In genomic region chr1:225467193-225468020, GRCh38 we compare ENCODE assay signal across 7 cellular contexts. TPM values are rescaled to one million over a fixed set of nuclear protein-coding genes. Genes with fewer than 3 reads are reported as not detected.
A peak's percentile ranks its signal among the peaks of the same experiment; 100 is the strongest.
DNase-seq lines count a peak whose midpoint lies in the region; ATAC-seq and TF ChIP-seq lines count a peak whose summit lies in the region.

No MANE protein-coding gene starts in this region.

- H3K27me3 ChIP-seq in prostate gland (replicated peaks; ENCODE audit: insufficient read depth) (no peaks in the 10 kb centered on the region), uterus (no peaks in the 10 kb centered on the region)

- peak; percentile 61 to 64 for DNase-seq in activated CD4-positive, alpha-beta T cell treated with anti-CD3 and anti-CD28 coated beads for 24 hours (ENCODE audit: low read depth in 2 of 2)
- peak; percentile 70 for DNase-seq in effector CD4-positive, alpha-beta T cell
- no peak for DNase-seq in prostate gland (ENCODE audit: low spot score)
- DNase-seq in uterus = peak in 1 of 2 donors; percentile 66
- DNase-seq in NCI-H1417 treated with DMSO at 0.1 percent for 48 hours (lab: John Stamatoyannopoulos, UW) = no peak

- intact Hi-C loops in prostate gland (cut with DNase I) = no loop called here
- intact Hi-C loops in uterus (cut with DNase I; ENCODE audit: low total_unique reads) = no loop called here

- ATAC-seq in GM19438 (IDR thresholded peaks at IDR 0.05; ENCODE audit: low read depth, unreplicated experiment) = peak; percentile 95
- peak; percentile 87 for ATAC-seq in HG03558 (IDR thresholded peaks at IDR 0.05; ENCODE audit: extremely low read depth, unreplicated experiment)

- H3K9me3 ChIP-seq in prostate gland = no peaks in the 10 kb centered on the region
- H3K9me3 ChIP-seq in uterus = no peaks in the 10 kb centered on the region

- H3K36me3 ChIP-seq in prostate gland (no peaks in the 10 kb centered on the region), uterus (no peaks in the 10 kb centered on the region)

- no peak overlapping the region for H3K4me3 ChIP-seq in prostate gland
- H3K4me3 ChIP-seq in uterus = no peak overlapping the region

- 68% methylated on average over 25 of the region's 26 CpGs for WGBS in prostate gland

- TF ChIP-seq POLR2A in prostate gland (IDR thresholded peaks at IDR 0.05) = no peak
- peak in 1 of 2 donors; percentile 22 for TF ChIP-seq POLR2A in uterus (IDR thresholded peaks at IDR 0.05)

- H3K27ac ChIP-seq in prostate gland (peak overlapping the region; percentile 33 to 60), uterus (peak overlapping the region; percentile 50 to 65)

- H3K4me1 ChIP-seq in prostate gland (replicated peaks) = no peaks in the 10 kb centered on the region
- H3K4me1 ChIP-seq in uterus = peaks cover 0 to 3% of the 10 kb centered on the region in 2 donors

- TF ChIP-seq CTCF in prostate gland (IDR thresholded peaks at IDR 0.05) (no peak), uterus (IDR thresholded peaks at IDR 0.05) (no peak)

RNA-seq across cellular contexts. Expression of gene LBR, which starts 39.6 kb away (rescaled TPM):
- total RNA-seq in prostate gland = 10 to 100 TPM; 28.7 to 36.4 TPM
- 100 to 1,000 TPM in 2 of 4 donors, 10 to 100 TPM in 2; 55.1 to 178 (median 92.6) TPM for total RNA-seq in uterus

Comparison
In these comparisons a context has a peak if more than half of its experiments do, and no peak if none do; other contexts are left out.
1. DNase-seq: peak in activated CD4-positive, alpha-beta T cell treated with anti-CD3 and anti-CD28 coated beads for 24 hours (2 of 2) and effector CD4-positive, alpha-beta T cell (single experiment); none in prostate gland (single experiment) and NCI-H1417 treated with DMSO at 0.1 percent for 48 hours (single experiment).